1 cellular context compared by ENCODE assay signal in the genomic region with DNA sequence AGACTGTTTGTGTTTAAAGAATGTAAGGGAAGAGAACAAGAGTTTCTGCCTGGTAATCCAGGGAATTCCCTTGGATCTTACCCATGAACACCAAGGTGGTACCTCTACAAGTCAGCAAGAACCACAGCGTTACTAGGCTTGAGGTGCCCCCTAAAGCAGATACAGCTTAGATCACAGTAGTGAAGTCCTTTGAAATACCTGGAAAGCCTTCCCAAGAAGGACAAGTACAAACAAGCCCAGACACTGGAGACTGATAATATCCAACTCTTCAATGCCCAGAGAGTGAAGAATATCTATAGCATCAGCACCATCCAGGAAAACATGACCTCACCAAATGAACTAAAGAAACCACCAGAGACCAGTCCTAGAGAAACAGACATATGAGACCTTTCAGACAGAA.
TF ChIP-seq lines count a peak whose summit lies in the region.

No MANE protein-coding gene starts in this region.

TF ChIP-seq in GM23338, 12 proteins besides CTCF, POLR2A, EP300 and RAD21:
- TF ChIP-seq REST (IDR thresholded peaks at IDR 0.05; ENCODE audit: unreplicated experiment) (no peak), ZNF462 (CRISPR knock-in tag; IDR thresholded peaks at IDR 0.05) (no peak), NANOG (IDR thresholded peaks at IDR 0.05; ENCODE audit: borderline replicate concordance) (no peak), ETS1 (IDR thresholded peaks at IDR 0.05) (no peak), EZH2 (IDR thresholded peaks at IDR 0.05; ENCODE audit: low read depth, unreplicated experiment) (no peak), EZH2phosphoT487 (IDR thresholded peaks at IDR 0.05; ENCODE audit: unreplicated experiment) (no peak), JUNB (IDR thresholded peaks at IDR 0.05; ENCODE audit: unreplicated experiment) (no peak)
